Comparison of ENCODE assay signal across 8 cellular contexts in the genomic region with DNA sequence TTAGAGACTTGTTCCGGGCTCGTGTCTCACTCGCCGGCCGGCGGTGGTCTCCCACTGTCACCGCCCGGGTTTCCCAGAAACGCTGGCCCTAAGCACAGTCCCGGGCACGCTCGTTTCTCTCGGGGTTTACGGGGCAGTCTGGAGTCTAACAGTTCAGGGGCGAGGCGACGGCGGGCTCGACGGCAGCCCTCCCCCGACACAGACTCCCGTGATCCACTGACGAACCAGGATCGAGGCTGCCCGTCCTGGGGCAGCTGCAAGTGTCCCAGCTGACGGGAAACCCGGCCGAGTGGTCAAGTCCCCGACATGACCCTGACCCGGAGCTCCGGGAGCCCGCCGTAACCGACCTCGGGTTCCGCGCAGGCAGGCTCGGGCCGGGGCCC. TPM values are rescaled to one million over a fixed set of nuclear protein-coding genes. Genes with fewer than 3 reads are reported as not detected.
DNase-seq lines count a peak whose midpoint lies in the region; ATAC-seq and TF ChIP-seq lines count a peak whose summit lies in the region.

No MANE protein-coding gene starts in this region.

- peak overlapping the region; percentile 41 to 96 (median 88) for H3K27ac ChIP-seq in heart left ventricle
- peak overlapping the region; percentile 91 for H3K27ac ChIP-seq in osteoblast (ENCODE audit: low read depth, low read length)

- peak overlapping the region; percentile 99 for H3K4me2 ChIP-seq in osteoblast (ENCODE audit: insufficient read depth, low read length)

- no peak overlapping the region for H2AFZ ChIP-seq in osteoblast (ENCODE audit: low read length)

- DNase-seq in heart left ventricle (peak in 1 of 5 donors; percentile 68), cardiac septum (ENCODE audit: low spot score) (no peak), NT2/D1 (ENCODE audit: low read depth, low spot score) (no peak), epithelial cell of esophagus (ENCODE audit: low read depth) (no peak), osteoblast (ENCODE audit: insufficient read length, low spot score, missing footprints) (no peak), DMS79 (lab: John Stamatoyannopoulos, UW) (no peak), NCI-H1105 treated with DMSO at 0.1 percent for 48 hours (lab: John Stamatoyannopoulos, UW) (no peak), DMS 273 treated with DMSO at 0.1 percent for 48 hours (lab: John Stamatoyannopoulos, UW) (no peak)

- H3K4me1 ChIP-seq in heart left ventricle (peaks cover 14 to 49% (median 38%) of the 10 kb centered on the region in 12 donors), NT2/D1 (ENCODE audit: insufficient read depth, insufficient read length) (peaks cover 7% of the 10 kb centered on the region), osteoblast (ENCODE audit: insufficient read depth, low read length) (peaks cover 23% of the 10 kb centered on the region)

- H3K36me3 ChIP-seq in heart left ventricle (peaks cover 0 to 15% (median 4%) of the 10 kb centered on the region in 9 donors), NT2/D1 (ENCODE audit: insufficient read depth, insufficient read length, low read length) (peaks cover 43% of the 10 kb centered on the region), osteoblast (ENCODE audit: insufficient read depth, low read length) (peaks cover 17% of the 10 kb centered on the region)

- no peaks in the 10 kb centered on the region for H3K9me3 ChIP-seq in heart left ventricle
- no peaks in the 10 kb centered on the region; the same call in 1 of the 2 replicates for H3K9me3 ChIP-seq in NT2/D1 (ENCODE audit: insufficient read depth, low read length)
- H3K9me3 ChIP-seq in osteoblast (ENCODE audit: low read depth, low read length) = no peaks in the 10 kb centered on the region

- no peak for TF ChIP-seq CTCF in heart left ventricle (IDR thresholded peaks at IDR 0.05)
- no peak for TF ChIP-seq CTCF in epithelial cell of esophagus (IDR thresholded peaks at IDR 0.05; ENCODE audit: insufficient read depth, low read depth, low read length, missing control alignments)
- no peak for TF ChIP-seq CTCF in osteoblast (IDR thresholded peaks at IDR 0.05; ENCODE audit: extremely low read depth, low read depth, low read length)

- H3K4me3 ChIP-seq in heart left ventricle = peak overlapping the region; percentile 61 to 99 (median 94)
- H3K4me3 ChIP-seq in NT2/D1 (ENCODE audit: insufficient read length, low read depth) = peak overlapping the region; percentile 84
- peak overlapping the region; percentile 81 for H3K4me3 ChIP-seq in epithelial cell of esophagus (ENCODE audit: low read length)
- peak overlapping the region; percentile 80 for H3K4me3 ChIP-seq in osteoblast (ENCODE audit: insufficient read depth, low read length)

- intact Hi-C loops in heart left ventricle (cut with DNase I) = loop anchor here in 3 of 10 donors (1.0 to 5.0 kb wide), 3 partner anchors 40 to 157 kb away; partner anchors contain the start of genes B3GALT6 (in 3 of the 3), SDF4 (in 3 of the 3) and C1orf159 (in 1 of the 3)
- intact Hi-C loops in cardiac septum (cut with DNase I) = loop anchor here (1.0 kb wide), 1 partner anchor 42 kb away; no protein-coding TSS in a partner anchor

- 0% methylated on average over 13 to 39 of the region's 39 CpGs for WGBS in heart left ventricle, 4 donors

- H3K27me3 ChIP-seq in heart left ventricle (no peaks in the 10 kb centered on the region), NT2/D1 (ENCODE audit: insufficient read depth, insufficient read length) (no peaks in the 10 kb centered on the region), osteoblast (ENCODE audit: insufficient read depth, low read length) (no peaks in the 10 kb centered on the region)

- H3K79me2 ChIP-seq in osteoblast (ENCODE audit: insufficient read depth, low read length) = peaks cover 57% of the 10 kb centered on the region

- H4K20me1 ChIP-seq in osteoblast (ENCODE audit: insufficient read depth, low read length) = peaks cover 26% of the 10 kb centered on the region

- no peak for ATAC-seq in heart left ventricle

- H3K9ac ChIP-seq in NT2/D1 (ENCODE audit: insufficient read length, low read depth) = peak overlapping the region; percentile 95

- no peak for TF ChIP-seq POLR2A in heart left ventricle (IDR thresholded peaks at IDR 0.05)

RNA-seq across cellular contexts. Expression of gene UBE2J2, which starts 0.5 kb away (rescaled TPM):
- total RNA-seq in heart left ventricle = 10 to 100 TPM; 23.3 to 43.9 (median 33.2) TPM
- polyA plus RNA-seq in heart left ventricle = 10 to 100 TPM; 38.7 to 53.6 TPM
- 37.2 TPM for total RNA-seq in cardiac septum
- total RNA-seq in osteoblast = 31.2 and 32.6 TPM in 2 replicates

RNA-seq across cellular contexts. Expression of gene SCNN1D, which starts 7.1 kb away (rescaled TPM):
- total RNA-seq in heart left ventricle = 10 to 100 TPM in 1 of 9 donors, 1 to 10 TPM in 5, under 1 TPM in 3; 0.81 to 12.2 (median 3.7) TPM
- polyA plus RNA-seq in heart left ventricle = 1 to 10 TPM in 1 of 2 donors, under 1 TPM in 1; 0.47 to 6.2 TPM
- total RNA-seq in cardiac septum = 2.4 TPM
- 0.59 and 1.1 TPM in 2 replicates for total RNA-seq in osteoblast

RNA-seq across cellular contexts. Expression of gene C1QTNF12, which starts 26.6 kb away (rescaled TPM):
- total RNA-seq in heart left ventricle (1 to 10 TPM in 2 of 9 donors, under 1 TPM in 5, not detected in 2; 0.72 to 3.5 (median 0.85) TPM), cardiac septum (2.6 TPM), osteoblast (0.36 and 0.59 TPM in 2 replicates)
- under 1 TPM; 0.84 to 0.93 TPM for polyA plus RNA-seq in heart left ventricle

RNA-seq across cellular contexts. Expression of gene ACAP3, which starts 34.6 kb away (rescaled TPM):
- 10 to 100 TPM; 28.7 to 56.3 (median 34.1) TPM for total RNA-seq in heart left ventricle
- 10 to 100 TPM; 20.1 to 59.5 TPM for polyA plus RNA-seq in heart left ventricle
- total RNA-seq in cardiac septum = 60.8 TPM
- total RNA-seq in osteoblast = 31.2 and 46.7 TPM in 2 replicates

RNA-seq across cellular contexts. Expression of gene PUSL1, which starts 35.3 kb away (rescaled TPM):
- total RNA-seq in heart left ventricle (10 to 100 TPM in 4 of 9 donors, 1 to 10 TPM in 5; 6.8 to 17.7 (median 9.7) TPM), cardiac septum (10.5 TPM), osteoblast (19.4 and 29.3 TPM in 2 replicates)
- polyA plus RNA-seq in heart left ventricle = 10 to 100 TPM; 16.0 to 16.2 TPM
